8 cellular contexts compared by ENCODE assay signal in the genomic region with DNA sequence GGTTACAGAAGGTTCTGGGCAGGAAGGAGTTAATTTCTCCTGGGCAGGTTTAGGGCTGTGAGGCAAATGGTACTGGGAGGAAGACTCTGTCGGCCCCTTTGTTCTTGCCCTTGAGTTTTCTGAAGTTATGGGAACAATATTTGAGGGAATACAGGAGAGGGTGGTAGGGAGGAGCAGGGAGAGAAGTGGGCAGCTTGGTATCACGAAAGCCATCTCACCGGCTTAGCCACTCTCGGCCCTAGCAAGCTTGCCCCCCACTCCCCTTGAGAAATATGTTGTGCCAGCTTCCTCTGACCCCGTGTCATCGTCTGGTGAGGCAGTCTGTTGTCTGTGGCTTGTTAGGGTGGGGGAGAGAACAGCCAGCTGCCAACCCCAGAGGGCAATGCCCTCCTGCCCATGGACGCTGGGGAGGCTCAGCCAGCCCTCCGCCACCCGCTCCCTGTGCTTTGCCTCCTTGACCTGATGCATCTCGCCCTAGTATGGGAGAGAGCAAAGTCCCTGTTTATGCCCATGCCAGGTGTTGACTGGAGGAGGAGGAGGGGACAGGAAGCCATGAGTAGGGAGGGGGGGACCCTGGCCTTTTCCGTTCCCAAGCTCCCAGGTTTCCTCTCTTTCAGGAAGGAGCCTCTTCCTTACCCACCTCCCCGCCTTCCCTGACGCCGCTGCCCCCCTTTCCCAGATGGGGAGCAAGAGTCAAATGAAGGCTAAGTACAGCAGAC. TPM values are rescaled to one million over a fixed set of nuclear protein-coding genes. Genes with fewer than 3 reads are reported as not detected.
DNase-seq lines count a peak whose midpoint lies in the region; ATAC-seq and TF ChIP-seq lines count a peak whose summit lies in the region.

No MANE protein-coding gene starts in this region.

- intact Hi-C loops in sigmoid colon (cut with DNase I) = loop anchor here (5.0 kb wide), 1 partner anchor 38 kb away; no protein-coding TSS in a partner anchor

- peak overlapping the region; percentile 64 for H3K4me3 ChIP-seq in HUES64 (ENCODE audit: low read length)
- peak overlapping the region; percentile 13 for H3K4me3 ChIP-seq in iPS-11a (ENCODE audit: low read depth, low read length)
- H3K4me3 ChIP-seq in sigmoid colon = peak overlapping the region; percentile 62 to 65 (median 64)

- TF ChIP-seq CTCF in sigmoid colon (IDR thresholded peaks at IDR 0.05) = no peak

- H3K27ac Mint-ChIP-seq in activated naive CD8-positive, alpha-beta T cell treated with anti-CD3 and anti-CD28 coated beads, Interleukin-2, amount 10 ng/mL, durations not matched to agents 7 days and 5 days = peak overlapping the region; percentile 25

- POLR2A ChIA-PET in activated naive CD8-positive, alpha-beta T cell treated with anti-CD3 and anti-CD28 coated beads, Interleukin-2, amount 10 ng/mL, durations not matched to agents 7 days and 5 days (lab: Charles Lee) = interaction anchor here (0.5 to 0.7 kb wide), 2 partner anchors 38 to 1131 kb away, joined by 3 read pairs; no protein-coding TSS in a partner anchor

- H3K36me3 ChIP-seq in HUES64 (ENCODE audit: insufficient read depth, low read length) = peaks cover 8% of the 10 kb centered on the region
- H3K36me3 ChIP-seq in sigmoid colon = peaks cover 12 to 28% (median 14%) of the 10 kb centered on the region in 4 donors

- no peak for ATAC-seq in activated naive CD8-positive, alpha-beta T cell treated with anti-CD3 and anti-CD28 coated beads, Interleukin-2, amount 10 ng/mL, durations not matched to agents 7 days and 5 days (ENCODE audit: low read depth)
- ATAC-seq in GM19397 (IDR thresholded peaks at IDR 0.05; ENCODE audit: unreplicated experiment) (no peak), HG03571 (IDR thresholded peaks at IDR 0.05; ENCODE audit: unreplicated experiment) (no peak)

- peaks cover 3% of the 10 kb centered on the region for H3K36me3 Mint-ChIP-seq in activated naive CD8-positive, alpha-beta T cell treated with anti-CD3 and anti-CD28 coated beads, Interleukin-2, amount 10 ng/mL, durations not matched to agents 7 days and 5 days

- H3K4me1 ChIP-seq in HUES64 (ENCODE audit: insufficient read depth, low read length) (peaks cover 52% of the 10 kb centered on the region), sigmoid colon (peaks cover 0 to 61% (median 47%) of the 10 kb centered on the region in 4 donors)

- H3K9me3 Mint-ChIP-seq in activated naive CD8-positive, alpha-beta T cell treated with anti-CD3 and anti-CD28 coated beads, Interleukin-2, amount 10 ng/mL, durations not matched to agents 7 days and 5 days = no peaks in the 10 kb centered on the region

- no peak for DNase-seq in activated naive CD8-positive, alpha-beta T cell treated with anti-CD3 and anti-CD28 coated beads, Interleukin-2, amount 10 ng/mL, durations not matched to agents 7 days and 5 days
- DNase-seq in sigmoid colon (peak; percentile 69), NCI-H2227 (lab: John Stamatoyannopoulos, UW; ENCODE audit: unreplicated experiment) (no peak)
- no peak for DNase-seq in stimulated activated CD4-positive, alpha-beta T cell treated with anti-CD3 and anti-CD28 coated beads, Interleukin-4, amount 100 ng/mL, for 24 hours

- peaks cover 44% of the 10 kb centered on the region for H3K27me3 Mint-ChIP-seq in activated naive CD8-positive, alpha-beta T cell treated with anti-CD3 and anti-CD28 coated beads, Interleukin-2, amount 10 ng/mL, durations not matched to agents 7 days and 5 days

- no peak overlapping the region for H3K27ac ChIP-seq in HUES64 (ENCODE audit: low read depth, low read length)
- peak overlapping the region; percentile 87 to 99 (median 98) for H3K27ac ChIP-seq in sigmoid colon

- 0 out of 2 replicates have a peak overlapping the region, but pooled peaks have one; percentile 44 for H3K9ac ChIP-seq in HUES64 (ENCODE audit: low read depth, low read length)

- H3K4me3 Mint-ChIP-seq in activated naive CD8-positive, alpha-beta T cell treated with anti-CD3 and anti-CD28 coated beads, Interleukin-2, amount 10 ng/mL, durations not matched to agents 7 days and 5 days = peak overlapping the region; percentile 74

- peaks cover 57% of the 10 kb centered on the region for H3K27me3 ChIP-seq in HUES64 (ENCODE audit: insufficient read depth, low read length)
- H3K27me3 ChIP-seq in sigmoid colon = no peaks in the 10 kb centered on the region

- H3K4me1 Mint-ChIP-seq in activated naive CD8-positive, alpha-beta T cell treated with anti-CD3 and anti-CD28 coated beads, Interleukin-2, amount 10 ng/mL, durations not matched to agents 7 days and 5 days = peaks cover 26% of the 10 kb centered on the region

- peak in 1 of 2 donors; percentile 54 for TF ChIP-seq POLR2A in sigmoid colon (IDR thresholded peaks at IDR 0.05)

- no peaks in the 10 kb centered on the region for H3K9me3 ChIP-seq in HUES64 (ENCODE audit: insufficient read depth, low read depth, low read length)
- no peaks in the 10 kb centered on the region for H3K9me3 ChIP-seq in sigmoid colon

- TF ChIP-seq EP300 in sigmoid colon (IDR thresholded peaks at IDR 0.05) = no peak

- WGBS in HUES64 = 22% methylated on average over 13 of the region's 14 CpGs
- 4 to 13% methylated on average over 14 of the region's 14 CpGs for WGBS in sigmoid colon, 2 donors

RNA-seq across cellular contexts. Expression of a gene that starts 1.2 kb away (rescaled TPM):
- polyA plus RNA-seq in HUES64 (2013, experiment 1 of 2) = 3.5 TPM
- 3.4 TPM for polyA plus RNA-seq in HUES64 (2013, experiment 2 of 2)
- under 1 TPM; 0.25 to 0.48 TPM for total RNA-seq in activated naive CD8-positive, alpha-beta T cell treated with anti-CD3 and anti-CD28 coated beads, Interleukin-2, amount 10 ng/mL, durations not matched to agents 7 days and 5 days
- 10 to 100 TPM; 15.5 to 22.5 (median 16.4) TPM for total RNA-seq in sigmoid colon
- 100 to 1,000 TPM in 1 of 3 donors, 10 to 100 TPM in 2; 34.7 to 112 (median 48.1) TPM for polyA plus RNA-seq in sigmoid colon

RNA-seq across cellular contexts. Expression of a gene that starts 6.7 kb away (rescaled TPM):
- polyA plus RNA-seq in HUES64 (2013, experiment 1 of 2) = 36.4 TPM
- polyA plus RNA-seq in HUES64 (2013, experiment 2 of 2) = 44.0 TPM
- total RNA-seq in activated naive CD8-positive, alpha-beta T cell treated with anti-CD3 and anti-CD28 coated beads, Interleukin-2, amount 10 ng/mL, durations not matched to agents 7 days and 5 days = 10 to 100 TPM; 40.7 to 45.0 TPM
- 10 to 100 TPM in 3 of 4 donors, 1 to 10 TPM in 1; 8.0 to 21.4 (median 14.0) TPM for total RNA-seq in sigmoid colon
- polyA plus RNA-seq in sigmoid colon = 100 to 1,000 TPM in 1 of 3 donors, 10 to 100 TPM in 2; 46.8 to 151 (median 77.4) TPM

RNA-seq across cellular contexts. Expression of a gene that starts 11.4 kb away (rescaled TPM):
- 42.0 TPM for polyA plus RNA-seq in HUES64 (2013, experiment 1 of 2)
- 54.3 TPM for polyA plus RNA-seq in HUES64 (2013, experiment 2 of 2)
- 10 to 100 TPM; 60.0 to 71.1 TPM for total RNA-seq in activated naive CD8-positive, alpha-beta T cell treated with anti-CD3 and anti-CD28 coated beads, Interleukin-2, amount 10 ng/mL, durations not matched to agents 7 days and 5 days
- total RNA-seq in sigmoid colon = 100 to 1,000 TPM in 3 of 4 donors, 10 to 100 TPM in 1; 29.2 to 144 (median 127) TPM
- 100 to 1,000 TPM; 143 to 220 (median 196) TPM for polyA plus RNA-seq in sigmoid colon

RNA-seq across cellular contexts. Expression of a gene that starts 44.2 kb away (rescaled TPM):
- polyA plus RNA-seq in HUES64 (2013, experiment 1 of 2) = 103 TPM
- polyA plus RNA-seq in HUES64 (2013, experiment 2 of 2) = 115 TPM
- 100 to 1,000 TPM; 146 to 170 TPM for total RNA-seq in activated naive CD8-positive, alpha-beta T cell treated with anti-CD3 and anti-CD28 coated beads, Interleukin-2, amount 10 ng/mL, durations not matched to agents 7 days and 5 days
- total RNA-seq in sigmoid colon = 100 to 1,000 TPM in 3 of 4 donors, 10 to 100 TPM in 1; 72.9 to 119 (median 110) TPM
- 100 to 1,000 TPM in 2 of 3 donors, 10 to 100 TPM in 1; 74.2 to 245 (median 114) TPM for polyA plus RNA-seq in sigmoid colon

RNA-seq across cellular contexts. Expression of a gene that starts 44.7 kb away (rescaled TPM):
- polyA plus RNA-seq in HUES64 (2013, experiment 1 of 2) = 6.5 TPM
- 6.9 TPM for polyA plus RNA-seq in HUES64 (2013, experiment 2 of 2)
- total RNA-seq in activated naive CD8-positive, alpha-beta T cell treated with anti-CD3 and anti-CD28 coated beads, Interleukin-2, amount 10 ng/mL, durations not matched to agents 7 days and 5 days = 10 to 100 TPM; 12.4 to 13.4 TPM
- 1 to 10 TPM in 1 of 4 donors, under 1 TPM in 3; 0.16 to 3.0 (median 0.52) TPM for total RNA-seq in sigmoid colon
- polyA plus RNA-seq in sigmoid colon = under 1 TPM in 2 of 3 donors, not detected in 1; 0.60 to 0.92 TPM

Comparison
In these comparisons a context has a peak if more than half of its experiments do, and no peak if none do; other contexts are left out.
1. H3K4me3 ChIP-seq: peak in every context shown above with its lines; median percentile 64 in HUES64; 64 in sigmoid colon; 13 in iPS-11a.
2. RNA of a gene that starts 1.2 kb away (total RNA-seq): 15.5 to 22.5 TPM in sigmoid colon; 0.25 to 0.48 TPM in activated naive CD8-positive, alpha-beta T cell treated with anti-CD3 and anti-CD28 coated beads, Interleukin-2, amount 10 ng/mL, durations not matched to agents 7 days and 5 days; every median in the first group is over 10 times any median in the second.